22 cellular contexts compared by ENCODE assay signal in the genomic region with DNA sequence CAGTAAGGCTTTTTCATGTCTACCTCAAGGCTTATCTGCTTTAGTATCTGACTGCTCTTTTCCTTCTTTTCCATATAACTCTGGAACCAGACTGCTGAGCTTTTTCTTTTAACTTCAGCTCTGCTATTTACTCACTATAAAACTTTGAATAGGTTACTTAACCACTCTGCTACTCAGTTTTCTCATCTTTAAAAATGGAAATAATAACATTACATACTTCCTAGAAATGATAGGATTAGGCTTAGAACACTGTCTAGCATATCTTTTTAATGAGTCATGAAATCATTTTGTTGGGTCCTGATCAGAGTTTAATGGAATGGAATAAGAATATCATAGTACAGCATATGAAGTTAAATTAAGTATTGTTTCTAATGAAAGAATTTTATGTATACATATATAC.
DNase-seq lines count a peak whose midpoint lies in the region; ATAC-seq, FAIRE-seq and TF ChIP-seq lines count a peak whose summit lies in the region.
"Had no signal": no experiment of that assay in that cellular context is flagged by ENCODE, and none has a peak within 500 bp of the region (broad histone marks: within the 10 kb centered on the region; RNA-seq: fewer than 3 reads in every experiment).

No MANE protein-coding gene starts in this region.

- POLR2A ChIA-PET in A549 (lab: Yijun Ruan, JAX): no interaction called here

- no peaks in the 10 kb centered on the region for H3K27me3 ChIP-seq in brain microvascular endothelial cell (replicated peaks)
- H3K27me3 ChIP-seq: esophagus squamous epithelium, upper lobe of left lung had no signal

- ATAC-seq in A549: no peak
- ATAC-seq in HG03108 (IDR thresholded peaks at IDR 0.05; ENCODE audit: unreplicated experiment): no peak
- ATAC-seq: Right ventricle myocardium inferior; stimulated activated memory B cell treated with anti-CD40 and anti-IgM and Interleukin-4, amounts not matched to agents 10 μg/mL and 1 μg/mL and 100 μg/mL, for 72 hours; WTC11 had no signal

- DNase-seq in A549 (ENCODE audit: low read depth in 1 of 2, low spot score in 1 of 2) (no peak), HT1080 (ENCODE audit: low read depth) (peak; percentile 4), brain microvascular endothelial cell (no peak), glomerular visceral epithelial cell (ENCODE audit: extremely low spot score) (peak; percentile 9), Ammon's horn (ENCODE audit: low spot score) (no peak), GM20000 (ENCODE audit: low spot score) (no peak), kidney tubule cell (ENCODE audit: low spot score) (no peak)
- DNase-seq: 8988T; CD4-positive, CD25-positive, alpha-beta regulatory T cell; DND-41; esophagus squamous epithelium; Karpas-422; left ventricle myocardium inferior; NCI-H1436; NK-92 treated with Interleukin-12 subunit alpha and Interleukin-12 subunit beta, amount 100 ng/mL, for 24 hours; upper lobe of left lung had no signal

- TF ChIP-seq CTCF in A549 (IDR thresholded peaks at IDR 0.05) (no peak), brain microvascular endothelial cell (IDR thresholded peaks at IDR 0.05; ENCODE audit: low read depth, low read length, missing control alignments) (no peak), GM20000 (IDR thresholded peaks at IDR 0.05; ENCODE audit: extremely low read depth, missing control alignments) (no peak)

- no peak for TF ChIP-seq RAD21 in A549 (conservative IDR thresholded peaks at IDR 0.05 in 1 of 2, IDR thresholded peaks at IDR 0.05 in 1 of 2)

- no peak for TF ChIP-seq EP300 in A549 (IDR thresholded peaks at IDR 0.05)

- CTCF ChIA-PET in A549 (lab: Yijun Ruan, JAX): no interaction called here

- no peaks in the 10 kb centered on the region for H3K36me3 ChIP-seq in brain microvascular endothelial cell (replicated peaks)
- H3K36me3 ChIP-seq: esophagus squamous epithelium, left ventricle myocardium inferior, upper lobe of left lung had no signal

- no peak for TF ChIP-seq POLR2A in A549 (IDR thresholded peaks at IDR 0.05; ENCODE audit: low read length)

- in situ Hi-C loops in brain microvascular endothelial cell (cut with HindIII; ENCODE audit: low pct_ligation_motif_present, low sequenced_read_pairs): no loop called here

- H3K9me3 ChIP-seq in A549: no peaks in the 10 kb centered on the region
- H3K9me3 ChIP-seq: esophagus squamous epithelium, upper lobe of left lung had no signal

- no peak overlapping the region for H3K4me3 ChIP-seq in A549
- H3K4me3 ChIP-seq in brain microvascular endothelial cell (ENCODE audit: low read depth, low read length): no peak overlapping the region
- H3K4me3 ChIP-seq: esophagus squamous epithelium, left ventricle myocardium inferior, upper lobe of left lung had no signal

- peaks cover 23% of the 10 kb centered on the region for H3K4me1 ChIP-seq in A549
- H3K4me1 ChIP-seq: esophagus squamous epithelium, left ventricle myocardium inferior, parathyroid adenoma, upper lobe of left lung had no signal

- peak overlapping the region; percentile 20; the same call in 1 of the 3 replicates for H3K4me2 ChIP-seq in A549

- H3K27ac ChIP-seq in A549: peak overlapping the region in 1 of 2 experiments; percentile 18; a peak in 1 of 6 replicates
- peak overlapping the region; percentile 82 for H3K27ac ChIP-seq in brain microvascular endothelial cell
- H3K27ac ChIP-seq: esophagus squamous epithelium, HL-60, left ventricle myocardium inferior, parathyroid adenoma, upper lobe of left lung had no signal

- no peak for FAIRE-seq in A549 (lab: Jason Lieb, UNC)

TF ChIP-seq in A549, 52 proteins besides CTCF, POLR2A, EP300 and RAD21:
- no peak for TF ChIP-seq TP53 (CRISPR knock-in tag; IDR thresholded peaks at IDR 0.05)
- TF ChIP-seq, protein P1, sequence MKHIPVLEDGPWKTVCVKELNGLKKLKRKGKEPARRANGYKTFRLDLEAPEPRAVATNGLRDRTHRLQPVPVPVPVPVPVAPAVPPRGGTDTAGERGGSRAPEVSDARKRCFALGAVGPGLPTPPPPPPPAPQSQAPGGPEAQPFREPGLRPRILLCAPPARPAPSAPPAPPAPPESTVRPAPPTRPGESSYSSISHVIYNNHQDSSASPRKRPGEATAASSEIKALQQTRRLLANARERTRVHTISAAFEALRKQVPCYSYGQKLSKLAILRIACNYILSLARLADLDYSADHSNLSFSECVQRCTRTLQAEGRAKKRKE (CRISPR knock-in tag; IDR thresholded peaks at IDR 0.05; ENCODE audit: low read depth): no peak
- no peak for TF ChIP-seq HDAC2 (IDR thresholded peaks at IDR 0.05)
- no peak for TF ChIP-seq ZFP36 (IDR thresholded peaks at IDR 0.05; ENCODE audit: borderline replicate concordance, partially characterized antibody)
- no peak for TF ChIP-seq ESRRA (IDR thresholded peaks at IDR 0.05; ENCODE audit: borderline replicate concordance, low read length)
- TF ChIP-seq, protein P2, sequence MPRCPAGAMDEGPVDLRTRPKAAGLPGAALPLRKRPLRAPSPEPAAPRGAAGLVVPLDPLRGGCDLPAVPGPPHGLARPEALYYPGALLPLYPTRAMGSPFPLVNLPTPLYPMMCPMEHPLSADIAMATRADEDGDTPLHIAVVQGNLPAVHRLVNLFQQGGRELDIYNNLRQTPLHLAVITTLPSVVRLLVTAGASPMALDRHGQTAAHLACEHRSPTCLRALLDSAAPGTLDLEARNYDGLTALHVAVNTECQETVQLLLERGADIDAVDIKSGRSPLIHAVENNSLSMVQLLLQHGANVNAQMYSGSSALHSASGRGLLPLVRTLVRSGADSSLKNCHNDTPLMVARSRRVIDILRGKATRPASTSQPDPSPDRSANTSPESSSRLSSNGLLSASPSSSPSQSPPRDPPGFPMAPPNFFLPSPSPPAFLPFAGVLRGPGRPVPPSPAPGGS (IDR thresholded peaks at IDR 0.05): no peak
- TF ChIP-seq, protein P3, sequence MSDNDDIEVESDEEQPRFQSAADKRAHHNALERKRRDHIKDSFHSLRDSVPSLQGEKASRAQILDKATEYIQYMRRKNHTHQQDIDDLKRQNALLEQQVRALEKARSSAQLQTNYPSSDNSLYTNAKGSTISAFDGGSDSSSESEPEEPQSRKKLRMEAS (IDR thresholded peaks at IDR 0.05): no peak
- no peak for TF ChIP-seq EHF (CRISPR knock-in tag; IDR thresholded peaks at IDR 0.05)
- TF ChIP-seq GATA3 (IDR thresholded peaks at IDR 0.05; ENCODE audit: borderline replicate concordance): no peak
- no peak for TF ChIP-seq BHLHE40 (IDR thresholded peaks at IDR 0.05; ENCODE audit: low read depth, low read length)
- no peak for TF ChIP-seq KDM1A (IDR thresholded peaks at IDR 0.05; ENCODE audit: low read depth)
- TF ChIP-seq KDM5A (IDR thresholded peaks at IDR 0.05): no peak
- TF ChIP-seq HEYL (CRISPR knock-in tag; IDR thresholded peaks at IDR 0.05): no peak
- TF ChIP-seq MAZ (IDR thresholded peaks at IDR 0.05; ENCODE audit: borderline replicate concordance, low read depth, low read length): no peak
- no peak for TF ChIP-seq SREBF2 (IDR thresholded peaks at IDR 0.05)
- TF ChIP-seq, protein P4, sequence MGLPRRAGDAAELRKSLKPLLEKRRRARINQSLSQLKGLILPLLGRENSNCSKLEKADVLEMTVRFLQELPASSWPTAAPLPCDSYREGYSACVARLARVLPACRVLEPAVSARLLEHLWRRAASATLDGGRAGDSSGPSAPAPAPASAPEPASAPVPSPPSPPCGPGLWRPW (IDR thresholded peaks at IDR 0.05): no peak
- no peak for TF ChIP-seq RFX5 (IDR thresholded peaks at IDR 0.05)

Comparison
In these comparisons a context has a peak if more than half of its experiments do, and no peak if none do; other contexts are left out.
1. DNase-seq: peak in HT1080 (single experiment) and glomerular visceral epithelial cell (single experiment); none in A549 (0 of 2), brain microvascular endothelial cell (single experiment), Ammon's horn (single experiment), GM20000 (single experiment) and kidney tubule cell (single experiment).